Comparison of ENCODE assay signal across 14 cellular contexts in the genomic region with DNA sequence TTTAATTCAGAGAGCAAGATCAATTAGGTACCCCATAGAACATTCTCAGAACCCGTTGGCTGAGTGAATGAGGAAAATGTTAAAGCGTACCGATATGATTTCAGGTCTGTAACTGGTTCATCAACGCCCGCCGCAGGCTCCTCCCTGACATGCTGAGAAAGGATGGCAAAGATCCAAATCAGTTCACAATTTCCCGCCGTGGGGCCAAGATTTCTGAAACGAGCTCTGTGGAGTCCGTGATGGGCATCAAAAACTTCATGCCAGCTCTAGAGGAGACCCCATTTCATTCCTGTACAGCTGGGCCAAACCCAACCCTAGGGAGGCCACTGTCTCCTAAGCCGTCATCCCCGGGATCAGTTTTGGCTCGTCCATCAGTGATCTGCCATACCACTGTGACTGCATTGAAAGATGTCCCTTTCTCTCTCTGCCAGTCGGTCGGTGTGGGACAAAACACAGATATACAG. TPM values are rescaled to one million over a fixed set of nuclear protein-coding genes. Genes with fewer than 3 reads are reported as not detected.
DNase-seq lines count a peak whose midpoint lies in the region; ATAC-seq, FAIRE-seq and TF ChIP-seq lines count a peak whose summit lies in the region.
"Had no signal": no experiment of that assay in that cellular context is flagged by ENCODE, and none has a peak within 500 bp of the region (broad histone marks: within the 10 kb centered on the region; RNA-seq: fewer than 3 reads in every experiment).

No MANE protein-coding gene starts in this region.

- no peak for TF ChIP-seq POLR2A in K562 (conservative IDR thresholded peaks at IDR 0.05)

- peaks cover 71% of the 10 kb centered on the region for H3K79me2 ChIP-seq in K562 (ENCODE audit: control insufficient read depth, insufficient read depth, low read length)

- ATAC-seq in natural killer cell treated with Interleukin-12 subunit alpha and Interleukin-12 subunit beta and Interleukin-15 and Interleukin-18, amount 100 ng/mL, for 72 hours: no peak
- ATAC-seq in natural killer cell (no peak), K562 (no peak), lower lobe of right lung (no peak), GM18517 (IDR thresholded peaks at IDR 0.05; ENCODE audit: unreplicated experiment) (no peak)
- ATAC-seq: heart right ventricle had no signal

- no peak overlapping the region for H3K4me3 Mint-ChIP-seq in natural killer cell treated with Interleukin-12 subunit alpha and Interleukin-12 subunit beta and Interleukin-15 and Interleukin-18, amount 100 ng/mL, for 72 hours
- H3K4me3 Mint-ChIP-seq in natural killer cell: no peak overlapping the region
- H3K4me3 Mint-ChIP-seq: activated naive CD8-positive, alpha-beta T cell had no signal

- DNase-seq in natural killer cell treated with Interleukin-12 subunit alpha and Interleukin-12 subunit beta and Interleukin-15 and Interleukin-18, amount 100 ng/mL, for 72 hours (ENCODE audit: low spot score): no peak
- DNase-seq in natural killer cell (no peak), K562 (ENCODE audit: extremely low read depth in 1 of 4, low spot score in 3 of 4) (no peak), lower lobe of right lung (no peak), urothelium cell line (ENCODE audit: low spot score) (no peak), SJCRH30 (no peak), HuH-7.5 (ENCODE audit: low spot score) (no peak)
- DNase-seq: activated CD4-positive, CD25-positive, alpha-beta regulatory T cell treated with anti-CD3 and anti-CD28 coated beads, Interleukin-2, amount 50 U/mL, for 72 hours; effector CD4-positive, alpha-beta T cell; heart right ventricle; Right ventricle myocardium superior; spleen had no signal

- POLR2A ChIA-PET in K562 (lab: Yijun Ruan, JAX): interaction anchor here (0.8 to 3.5 kb wide), 6 partner anchors 10 to 209 kb away, joined by 3 to 13 read pairs (median 4); no protein-coding TSS in a partner anchor

- H3K27ac Mint-ChIP-seq in natural killer cell treated with Interleukin-12 subunit alpha and Interleukin-12 subunit beta and Interleukin-15 and Interleukin-18, amount 100 ng/mL, for 72 hours: peak overlapping the region; percentile 8 to 90
- H3K27ac Mint-ChIP-seq in natural killer cell: peak overlapping the region in 1 of 2 donors; percentile 78

- TF ChIP-seq EP300 in K562 (IDR thresholded peaks at IDR 0.05; ENCODE audit: low read length): no peak

- H3K9ac ChIP-seq in K562 (ENCODE audit: insufficient read depth in 1 of 2, low read depth in 2 of 2, low read length in 2 of 2): no peak overlapping the region

- BruUV-seq in K562 (replicated peaks; lab: Mats Ljungman, UMichigan): no TSS peak

- WGBS in K562 (ENCODE audit: insufficient coverage, low coverage, missing lambda C conversion rate): 93% methylated on average over 14 of the region's 15 CpGs

- H4K20me1 ChIP-seq in K562 (replicated peaks; ENCODE audit: control insufficient read depth, insufficient read depth, low read length): peaks cover 12% of the 10 kb centered on the region

- peaks cover 2% of the 10 kb centered on the region for H3K9me3 Mint-ChIP-seq in natural killer cell treated with Interleukin-12 subunit alpha and Interleukin-12 subunit beta and Interleukin-15 and Interleukin-18, amount 100 ng/mL, for 72 hours
- H3K9me3 Mint-ChIP-seq in natural killer cell: peaks cover 0 to 3% of the 10 kb centered on the region in 2 donors

- no peak for TF ChIP-seq RAD21 in K562 (CRISPR knock-in tag; conservative IDR thresholded peaks at IDR 0.05 in 1 of 2, IDR thresholded peaks at IDR 0.05 in 1 of 2)

- peaks cover 33 to 39% of the 10 kb centered on the region in 2 donors for H3K4me1 Mint-ChIP-seq in natural killer cell treated with Interleukin-12 subunit alpha and Interleukin-12 subunit beta and Interleukin-15 and Interleukin-18, amount 100 ng/mL, for 72 hours (ENCODE audit: low read depth in 2 of 2)
- peaks cover 32 to 39% of the 10 kb centered on the region in 2 donors for H3K4me1 Mint-ChIP-seq in natural killer cell

- intact Hi-C loops in natural killer cell (cut with micrococcal nuclease) (loop anchor here (10.0 kb wide), 1 partner anchor 132 kb away; no protein-coding TSS in a partner anchor), K562 (cut with micrococcal nuclease) (no loop called here), lower lobe of right lung (cut with DNase I) (loop anchor here (10.0 kb wide), 2 partner anchors 128 to 172 kb away; no protein-coding TSS in a partner anchor)

- no peaks in the 10 kb centered on the region for H3K27me3 Mint-ChIP-seq in natural killer cell treated with Interleukin-12 subunit alpha and Interleukin-12 subunit beta and Interleukin-15 and Interleukin-18, amount 100 ng/mL, for 72 hours
- H3K27me3 Mint-ChIP-seq in natural killer cell (ENCODE audit: low read depth in 2 of 2): no peaks in the 10 kb centered on the region
- H3K27me3 Mint-ChIP-seq: activated naive CD8-positive, alpha-beta T cell had no signal

- H3K4me2 ChIP-seq in K562 (ENCODE audit: insufficient read depth, low read length): no peak overlapping the region

- H3K36me3 Mint-ChIP-seq in natural killer cell treated with Interleukin-12 subunit alpha and Interleukin-12 subunit beta and Interleukin-15 and Interleukin-18, amount 100 ng/mL, for 72 hours: peaks cover 30% of the 10 kb centered on the region
- peaks cover 12% of the 10 kb centered on the region for H3K36me3 Mint-ChIP-seq in natural killer cell

- H3K4me1 ChIP-seq in K562 (replicated peaks in 1 of 2; ENCODE audit: control insufficient read depth in 2 of 2, insufficient read depth in 2 of 2, low read length in 2 of 2) (peaks cover 2 to 4% of the 10 kb centered on the region in 2 experiments), lower lobe of right lung (peaks cover 55% of the 10 kb centered on the region), SJCRH30 (peaks cover 16% of the 10 kb centered on the region)

- H3K27ac ChIP-seq in K562 (ENCODE audit: extremely low read depth, low read depth, low read length) (no peak overlapping the region), lower lobe of right lung (peak overlapping the region; percentile 99), SJCRH30 (no peak overlapping the region)

- no peaks in the 10 kb centered on the region for H3K9me1 ChIP-seq in K562 (ENCODE audit: control insufficient read depth, insufficient read depth, low read length)

- no peak for FAIRE-seq in K562 (lab: Jason Lieb, UNC)
- FAIRE-seq in urothelium cell line (lab: Jason Lieb, UNC): peak; percentile 13

- H3K36me3 ChIP-seq in K562 (ENCODE audit: control insufficient read depth, insufficient read depth, low read length) (peaks cover 58% of the 10 kb centered on the region), lower lobe of right lung (peaks cover 32% of the 10 kb centered on the region), SJCRH30 (peaks cover 76% of the 10 kb centered on the region)

- H3K4me3 ChIP-seq in K562 (no peak overlapping the region), lower lobe of right lung (no peak overlapping the region), SJCRH30 (no peak overlapping the region)
- H3K4me3 ChIP-seq: heart right ventricle, spleen had no signal

- H2AFZ ChIP-seq in K562 (ENCODE audit: low read depth, low read length): no peak overlapping the region

- TF ChIP-seq CTCF in natural killer cell (IDR thresholded peaks at IDR 0.05) (no peak), K562 (IDR thresholded peaks at IDR 0.05 in 2 of 3, conservative IDR thresholded peaks at IDR 0.05 in 1 of 3; ENCODE audit: insufficient read depth in 2 of 3, low read depth in 1 of 3, low read length in 3 of 3) (no peak), lower lobe of right lung (IDR thresholded peaks at IDR 0.05) (no peak)

- in situ Hi-C loops in K562 (cut with MboI): loop anchor here (10.0 kb wide), 1 partner anchor 522 kb away; no protein-coding TSS in a partner anchor

- H3K27me3 ChIP-seq in K562 (ENCODE audit: control insufficient read depth in 2 of 2, insufficient read depth in 2 of 2, low read length in 2 of 2) (no peaks in the 10 kb centered on the region), lower lobe of right lung (ENCODE audit: low read depth) (no peaks in the 10 kb centered on the region), SJCRH30 (no peaks in the 10 kb centered on the region)
- H3K27me3 ChIP-seq: heart right ventricle, spleen had no signal

- CTCF ChIA-PET in K562 (lab: Yijun Ruan, JAX; ENCODE audit: low intra/inter-chr PET ratio): no interaction called here

- H3K9me3 ChIP-seq in K562 (replicated peaks; ENCODE audit: control insufficient read depth, insufficient read depth, low read depth, low read length) (peaks cover 5% of the 10 kb centered on the region; the same call in 1 of the 2 replicates), lower lobe of right lung (peaks cover 4% of the 10 kb centered on the region), SJCRH30 (replicated peaks) (no peaks in the 10 kb centered on the region)

TF ChIP-seq in K562, 482 proteins besides CTCF, POLR2A, EP300 and RAD21 (continues in another document):
- TF ChIP-seq MAFG (tag; conservative IDR thresholded peaks at IDR 0.05) (no peak), NRF1 (conservative IDR thresholded peaks at IDR 0.05 in 1 of 2, IDR thresholded peaks at IDR 0.05 in 1 of 2) (no peak), CBFA2T2 (conservative IDR thresholded peaks at IDR 0.05) (no peak)

RNA-seq across cellular contexts. Expression of a gene that starts 7.3 kb away (rescaled TPM):
- total RNA-seq in natural killer cell treated with Interleukin-12 subunit alpha and Interleukin-12 subunit beta and Interleukin-15 and Interleukin-18, amount 100 ng/mL, for 72 hours: 10 to 100 TPM; 12.5 to 24.5 TPM
- 10 to 100 TPM; 57.5 to 74.7 (median 60.4) TPM for total RNA-seq in natural killer cell
- total RNA-seq in K562 (2011; cell fraction: chromatin; rRNA removed; ENCODE audit: low replicate concordance): 63.6 and 121 TPM in 2 replicates
- 64.2 and 69.3 TPM in 2 replicates for total RNA-seq in K562 (2011; cell fraction: nucleolus; rRNA removed)
- total RNA-seq in K562 (2011; cell fraction: nucleoplasm; rRNA removed): 73.3 and 83.1 TPM in 2 replicates
- total RNA-seq in K562 (2014; rRNA removed): 40.1 and 65.8 TPM in 2 replicates
- 49.2 and 54.5 TPM in 2 replicates for total RNA-seq in K562 (2014; rRNA removed; fragmentation: Illumina TruSeq; extraction: Trizol)
- 43.5 and 47.9 TPM in 2 replicates for total RNA-seq in K562 (2015; rRNA removed; fragmentation: Illumina TruSeq; extraction: Trizol)
- 44.6 and 49.3 TPM in 2 replicates for total RNA-seq in K562 (2021)
- polyA plus RNA-seq in K562 (2011; rRNA removed): 55.5 and 56.3 TPM in 2 replicates
- polyA plus RNA-seq in K562 (2011; cell fraction: cytosol; rRNA removed): 68.0 and 84.8 TPM in 2 replicates
- 110 and 144 TPM in 2 replicates for polyA plus RNA-seq in K562 (2011; cell fraction: nucleus; rRNA removed)
- polyA plus RNA-seq in K562 (2012): 43.2 and 67.0 TPM in 2 replicates
- 60.9 and 77.7 TPM in 2 replicates for polyA plus RNA-seq in K562 (2014; fragmentation: Illumina TruSeq; extraction: Trizol)
- polyA plus RNA-seq in K562 (2014; fragmentation: Nextera tagmentation; extraction: Ambion mirVana): 10 to 100 TPM; 16.1 to 18.0 TPM
- polyA plus RNA-seq in K562 (2014; rRNA removed): 40.6 and 43.7 TPM in 2 replicates
- polyA minus RNA-seq in K562 (2011; rRNA and poly(A)+ RNA removed): 62.8 and 65.0 TPM in 2 replicates
- 20.3 and 31.7 TPM in 2 replicates for polyA minus RNA-seq in K562 (2011; cell fraction: cytosol; rRNA and poly(A)+ RNA removed)
- 54.0 and 105 TPM in 2 replicates for polyA minus RNA-seq in K562 (2011; cell fraction: nucleus; rRNA and poly(A)+ RNA removed)
- 45.8 TPM for total RNA-seq in lower lobe of right lung
- 86.9 and 88.8 TPM in 2 replicates for total RNA-seq in SJCRH30 (2014; rRNA removed; shearing (Covaris generic))
